ENCODE assay signal across 1 cellular context in genomic region chr1:240091614-240092300, GRCh38.
TF ChIP-seq lines count a peak whose summit lies in the region.

Gene FMN2, plus strand, starts transcription at chr1:240091883. Its CDS starts 227 bp downstream, at chr1:240092110.

TF ChIP-seq in GM23338, 12 proteins besides CTCF, POLR2A, EP300 and RAD21 (continued from another document):
- TF ChIP-seq REST (IDR thresholded peaks at IDR 0.05; ENCODE audit: unreplicated experiment) = peak; percentile 10
- TF ChIP-seq ZNF331 (CRISPR knock-in tag; IDR thresholded peaks at IDR 0.05; ENCODE audit: low read depth) = no peak
- peak; percentile 23 for TF ChIP-seq EZH2 (IDR thresholded peaks at IDR 0.05; ENCODE audit: low read depth, unreplicated experiment)
- TF ChIP-seq ZNF114 (CRISPR knock-in tag; IDR thresholded peaks at IDR 0.05) = no peak
